Comparison of ENCODE assay signal across 19 cellular contexts in genomic region chr5:81719743-81720142, GRCh38.
"Had no signal": no experiment of that assay in that cellular context is flagged by ENCODE, and none has a peak within 500 bp of the region (broad histone marks: within the 10 kb centered on the region; RNA-seq: fewer than 3 reads in every experiment).

No MANE protein-coding gene starts in this region.

- H3K36me3 ChIP-seq: left ventricle myocardium inferior, prostate gland, right atrium auricular region, vagina had no signal

- H3K27me3 ChIP-seq: foreskin keratinocyte, right atrium auricular region, vagina had no signal

- H3K4me1 ChIP-seq: foreskin keratinocyte, prostate gland had no signal

- H3K4me3 ChIP-seq: left ventricle myocardium inferior, prostate gland, right atrium auricular region, vagina had no signal

- H3K27me3 Mint-ChIP-seq: activated CD4-positive, alpha-beta T cell treated with anti-CD3 and anti-CD28 coated beads, Interleukin-2, amount 10 ng/mL, durations not matched to agents 7 days and 5 days; activated T-cell treated with anti-CD3 and anti-CD28 coated beads, Interleukin-2, amount 50 U/mL, for 24 hours had no signal

- ATAC-seq: activated CD4-positive, CD25-positive, alpha-beta regulatory T cell treated with anti-CD3 and anti-CD28 coated beads, Interleukin-2, amount 50 U/mL, for 24 hours; activated CD8-positive, alpha-beta T cell treated with anti-CD3 and anti-CD28 coated beads, Interleukin-2, amount 10 ng/mL, durations not matched to agents 7 days and 5 days; foreskin keratinocyte had no signal

- H3K27ac Mint-ChIP-seq: activated CD4-positive, alpha-beta T cell treated with anti-CD3 and anti-CD28 coated beads, Interleukin-2, amount 10 ng/mL, durations not matched to agents 7 days and 5 days; activated CD8-positive, alpha-beta T cell treated with anti-CD3 and anti-CD28 coated beads, Interleukin-2, amount 10 ng/mL, durations not matched to agents 7 days and 5 days; activated naive CD4-positive, alpha-beta T cell treated with anti-CD3 and anti-CD28 coated beads for 36 hours; activated T-cell treated with anti-CD3 and anti-CD28 coated beads, Interleukin-2, amount 50 U/mL, for 24 hours had no signal

- H3K4me3 Mint-ChIP-seq: activated CD4-positive, alpha-beta T cell treated with anti-CD3 and anti-CD28 coated beads, Interleukin-2, amount 10 ng/mL, durations not matched to agents 7 days and 5 days; activated CD8-positive, alpha-beta T cell treated with anti-CD3 and anti-CD28 coated beads, Interleukin-2, amount 10 ng/mL, durations not matched to agents 7 days and 5 days; activated naive CD4-positive, alpha-beta T cell treated with anti-CD3 and anti-CD28 coated beads for 36 hours; activated T-cell treated with anti-CD3 and anti-CD28 coated beads, Interleukin-2, amount 50 U/mL, for 24 hours had no signal

- H3K9me3 ChIP-seq: left ventricle myocardium inferior, prostate gland, right atrium auricular region, vagina had no signal

- H3K27ac ChIP-seq: foreskin keratinocyte, left ventricle myocardium inferior, prostate gland, right atrium auricular region, vagina had no signal

- H3K9me3 Mint-ChIP-seq: activated naive CD4-positive, alpha-beta T cell treated with anti-CD3 and anti-CD28 coated beads for 36 hours; activated T-cell treated with anti-CD3 and anti-CD28 coated beads, Interleukin-2, amount 50 U/mL, for 24 hours had no signal

- DNase-seq: activated CD4-positive, alpha-beta T cell treated with anti-CD3 and anti-CD28 coated beads, Interleukin-2, amount 10 ng/mL, durations not matched to agents 7 days and 5 days; activated CD8-positive, alpha-beta T cell treated with anti-CD3 and anti-CD28 coated beads, Interleukin-2, amount 10 ng/mL, durations not matched to agents 7 days and 5 days; activated naive CD4-positive, alpha-beta T cell treated with anti-CD3 and anti-CD28 coated beads for 36 hours; activated T-cell treated with anti-CD3 and anti-CD28 coated beads, Interleukin-2, amount 50 U/mL, for 24 hours; effector memory CD4-positive, alpha-beta T cell; foreskin keratinocyte; hypothalamus; kidney; left ventricle myocardium inferior; mammary epithelial cell; stimulated activated CD4-positive, alpha-beta T cell treated with anti-CD3 and anti-CD28 coated beads, Interleukin-12 subunit alpha, Interleukin-12 subunit beta, amount 100 ng/mL, for 4 hours; stimulated activated CD4-positive, alpha-beta T cell treated with anti-CD3 and anti-CD28 coated beads, Interleukin-1b, Interleukin-23, amount 100 ng/mL, for 48 hours; stimulated activated CD8-positive, alpha-beta memory T cell treated with anti-CD3 and anti-CD28 coated beads, Interleukin-4, amount 100 ng/mL, for 48 hours; stimulated activated naive CD4-positive, alpha-beta T cell; trophoblast cell had no signal
